ENCODE assay signal across 1 cellular context in the genomic region with DNA sequence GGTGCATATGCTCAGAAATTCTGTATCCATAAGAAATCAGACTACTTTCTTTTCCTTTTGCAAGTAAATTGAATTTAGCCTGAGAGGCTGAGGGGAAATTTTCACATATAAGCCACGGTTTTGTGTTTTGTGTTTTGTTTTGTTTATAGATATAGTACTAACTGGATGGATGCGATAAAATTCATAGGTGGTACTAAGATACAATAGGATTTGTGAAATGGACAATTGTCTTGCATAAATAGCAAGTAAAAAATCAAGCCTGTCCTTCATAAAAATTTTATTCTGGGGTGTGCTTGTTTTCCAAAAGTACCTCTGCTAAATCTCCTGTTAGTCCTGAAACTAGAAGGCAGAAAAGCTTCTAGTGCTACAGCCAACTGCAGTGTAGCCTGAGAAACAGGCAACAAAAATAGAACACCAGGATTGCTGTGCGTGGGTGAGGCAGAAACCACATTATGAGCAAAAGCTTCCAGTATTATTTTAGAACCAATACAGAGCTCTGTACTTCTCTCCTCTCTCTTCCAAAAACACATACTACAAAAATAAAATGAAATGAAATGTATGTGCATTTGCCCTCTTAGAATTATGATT.
A peak's percentile ranks its signal among the peaks of the same experiment; 100 is the strongest.
TF ChIP-seq lines count a peak whose summit lies in the region.

No MANE protein-coding gene starts in this region.

TF ChIP-seq in GM12878, 131 proteins besides CTCF, POLR2A, EP300 and RAD21:
- TF ChIP-seq SMAD1 (IDR thresholded peaks at IDR 0.05; ENCODE audit: low read depth, partially characterized antibody), result no peak
- TF ChIP-seq CREM (IDR thresholded peaks at IDR 0.05; ENCODE audit: low read depth), result no peak
- TF ChIP-seq HCFC1 (IDR thresholded peaks at IDR 0.05; ENCODE audit: low read length), result no peak
- no peak for TF ChIP-seq IRF4 (IDR thresholded peaks at IDR 0.05; ENCODE audit: low read depth, low read length)
- TF ChIP-seq, protein P1, sequence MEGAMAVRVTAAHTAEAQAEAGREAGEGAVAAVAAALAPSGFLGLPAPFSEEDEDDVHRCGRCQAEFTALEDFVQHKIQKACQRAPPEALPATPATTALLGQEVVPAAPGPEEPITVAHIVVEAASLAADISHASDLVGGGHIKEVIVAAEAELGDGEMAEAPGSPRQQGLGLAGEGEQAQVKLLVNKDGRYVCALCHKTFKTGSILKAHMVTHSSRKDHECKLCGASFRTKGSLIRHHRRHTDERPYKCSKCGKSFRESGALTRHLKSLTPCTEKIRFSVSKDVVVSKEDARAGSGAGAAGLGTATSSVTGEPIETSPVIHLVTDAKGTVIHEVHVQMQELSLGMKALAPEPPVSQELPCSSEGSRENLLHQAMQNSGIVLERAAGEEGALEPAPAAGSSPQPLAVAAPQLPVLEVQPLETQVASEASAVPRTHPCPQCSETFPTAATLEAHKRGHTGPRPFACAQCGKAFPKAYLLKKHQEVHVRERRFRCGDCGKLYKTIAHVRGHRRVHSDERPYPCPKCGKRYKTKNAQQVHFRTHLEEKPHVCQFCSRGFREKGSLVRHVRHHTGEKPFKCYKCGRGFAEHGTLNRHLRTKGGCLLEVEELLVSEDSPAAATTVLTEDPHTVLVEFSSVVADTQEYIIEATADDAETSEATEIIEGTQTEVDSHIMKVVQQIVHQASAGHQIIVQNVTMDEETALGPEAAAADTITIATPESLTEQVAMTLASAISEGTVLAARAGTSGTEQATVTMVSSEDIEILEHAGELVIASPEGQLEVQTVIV (IDR thresholded peaks at IDR 0.05; ENCODE audit: borderline replicate concordance, partially characterized antibody), result no peak
- no peak for TF ChIP-seq HDAC2 (IDR thresholded peaks at IDR 0.05)
- no peak for TF ChIP-seq RBBP5 (conservative IDR thresholded peaks at IDR 0.05)
- TF ChIP-seq SP1 (IDR thresholded peaks at IDR 0.05; ENCODE audit: low read depth, low read length), result no peak
- no peak for TF ChIP-seq SIN3A (IDR thresholded peaks at IDR 0.05; ENCODE audit: low read depth, low read length)
- no peak for TF ChIP-seq RB1 (IDR thresholded peaks at IDR 0.05; ENCODE audit: borderline replicate concordance)
- TF ChIP-seq ZSCAN29 (IDR thresholded peaks at IDR 0.05), result no peak
- peak in 1 of 2 experiments; percentile 81; a peak in 2 of 3 replicates for TF ChIP-seq EGR1 (IDR thresholded peaks at IDR 0.05; ENCODE audit: borderline replicate concordance in 1 of 2, low read depth in 2 of 2, low read length in 2 of 2)
- no peak for TF ChIP-seq ZNF384 (IDR thresholded peaks at IDR 0.05; ENCODE audit: borderline replicate concordance, low read depth, low read length)
- no peak for TF ChIP-seq TCF12 (IDR thresholded peaks at IDR 0.05; ENCODE audit: low read depth, low read length)
- no peak for TF ChIP-seq SMAD5 (IDR thresholded peaks at IDR 0.05; ENCODE audit: low read depth)
- no peak for TF ChIP-seq FOXM1 (IDR thresholded peaks at IDR 0.05; ENCODE audit: low read depth, low read length)
- TF ChIP-seq TCF7 (IDR thresholded peaks at IDR 0.05; ENCODE audit: borderline replicate concordance), result no peak
- TF ChIP-seq RCOR1 (conservative IDR thresholded peaks at IDR 0.05; ENCODE audit: low read depth, low read length), result no peak
- no peak for TF ChIP-seq SREBF1 (IDR thresholded peaks at IDR 0.05; ENCODE audit: low read length)
- TF ChIP-seq TARDBP (IDR thresholded peaks at IDR 0.05; ENCODE audit: borderline replicate concordance), result no peak
- peak; percentile 85 for TF ChIP-seq MEF2A (IDR thresholded peaks at IDR 0.05; ENCODE audit: insufficient read depth, low read depth, low read length)
- TF ChIP-seq ZZZ3 (IDR thresholded peaks at IDR 0.05; ENCODE audit: control insufficient read depth, insufficient read length, low read depth), result no peak
- TF ChIP-seq, protein P2, sequence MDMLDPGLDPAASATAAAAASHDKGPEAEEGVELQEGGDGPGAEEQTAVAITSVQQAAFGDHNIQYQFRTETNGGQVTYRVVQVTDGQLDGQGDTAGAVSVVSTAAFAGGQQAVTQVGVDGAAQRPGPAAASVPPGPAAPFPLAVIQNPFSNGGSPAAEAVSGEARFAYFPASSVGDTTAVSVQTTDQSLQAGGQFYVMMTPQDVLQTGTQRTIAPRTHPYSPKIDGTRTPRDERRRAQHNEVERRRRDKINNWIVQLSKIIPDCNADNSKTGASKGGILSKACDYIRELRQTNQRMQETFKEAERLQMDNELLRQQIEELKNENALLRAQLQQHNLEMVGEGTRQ (IDR thresholded peaks at IDR 0.05; ENCODE audit: borderline replicate concordance, low read depth, low read length), result no peak
- no peak for TF ChIP-seq BMI1 (IDR thresholded peaks at IDR 0.05; ENCODE audit: borderline replicate concordance)
- TF ChIP-seq POLR2AphosphoS2 (IDR thresholded peaks at IDR 0.05; ENCODE audit: low read depth, low read length), result no peak
- no peak for TF ChIP-seq NR2F1 (conservative IDR thresholded peaks at IDR 0.05)
- no peak for TF ChIP-seq POLR2AphosphoS5 (IDR thresholded peaks at IDR 0.05; ENCODE audit: low read length)
- TF ChIP-seq CHD1 (IDR thresholded peaks at IDR 0.05; ENCODE audit: low read depth, low read length), result no peak
- TF ChIP-seq, protein P3, sequence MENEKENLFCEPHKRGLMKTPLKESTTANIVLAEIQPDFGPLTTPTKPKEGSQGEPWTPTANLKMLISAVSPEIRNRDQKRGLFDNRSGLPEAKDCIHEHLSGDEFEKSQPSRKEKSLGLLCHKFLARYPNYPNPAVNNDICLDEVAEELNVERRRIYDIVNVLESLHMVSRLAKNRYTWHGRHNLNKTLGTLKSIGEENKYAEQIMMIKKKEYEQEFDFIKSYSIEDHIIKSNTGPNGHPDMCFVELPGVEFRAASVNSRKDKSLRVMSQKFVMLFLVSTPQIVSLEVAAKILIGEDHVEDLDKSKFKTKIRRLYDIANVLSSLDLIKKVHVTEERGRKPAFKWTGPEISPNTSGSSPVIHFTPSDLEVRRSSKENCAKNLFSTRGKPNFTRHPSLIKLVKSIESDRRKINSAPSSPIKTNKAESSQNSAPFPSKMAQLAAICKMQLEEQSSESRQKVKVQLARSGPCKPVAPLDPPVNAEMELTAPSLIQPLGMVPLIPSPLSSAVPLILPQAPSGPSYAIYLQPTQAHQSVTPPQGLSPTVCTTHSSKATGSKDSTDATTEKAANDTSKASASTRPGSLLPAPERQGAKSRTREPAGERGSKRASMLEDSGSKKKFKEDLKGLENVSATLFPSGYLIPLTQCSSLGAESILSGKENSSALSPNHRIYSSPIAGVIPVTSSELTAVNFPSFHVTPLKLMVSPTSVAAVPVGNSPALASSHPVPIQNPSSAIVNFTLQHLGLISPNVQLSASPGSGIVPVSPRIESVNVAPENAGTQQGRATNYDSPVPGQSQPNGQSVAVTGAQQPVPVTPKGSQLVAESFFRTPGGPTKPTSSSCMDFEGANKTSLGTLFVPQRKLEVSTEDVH (IDR thresholded peaks at IDR 0.05; ENCODE audit: low read depth, partially characterized antibody), result no peak
- no peak for TF ChIP-seq BHLHE40 (IDR thresholded peaks at IDR 0.05; ENCODE audit: borderline replicate concordance in 1 of 2, low read depth in 2 of 2, low read length in 1 of 2)
- TF ChIP-seq SUZ12 (IDR thresholded peaks at IDR 0.05; ENCODE audit: unreplicated experiment), result no peak
- TF ChIP-seq CBFB (IDR thresholded peaks at IDR 0.05; ENCODE audit: low read depth), result 0 out of 2 replicates have a peak, but pooled peaks have one; percentile 39
- peak; percentile 83 for TF ChIP-seq RUNX3 (IDR thresholded peaks at IDR 0.05; ENCODE audit: low read length)
- TF ChIP-seq RFX5 (IDR thresholded peaks at IDR 0.05; ENCODE audit: low read depth, low read length), result no peak
- TF ChIP-seq ESRRA (IDR thresholded peaks at IDR 0.05; ENCODE audit: low read length), result no peak
- TF ChIP-seq NFXL1 (IDR thresholded peaks at IDR 0.05; ENCODE audit: borderline replicate concordance), result no peak
- no peak for TF ChIP-seq ZNF217 (IDR thresholded peaks at IDR 0.05)
- TF ChIP-seq, protein P4, sequence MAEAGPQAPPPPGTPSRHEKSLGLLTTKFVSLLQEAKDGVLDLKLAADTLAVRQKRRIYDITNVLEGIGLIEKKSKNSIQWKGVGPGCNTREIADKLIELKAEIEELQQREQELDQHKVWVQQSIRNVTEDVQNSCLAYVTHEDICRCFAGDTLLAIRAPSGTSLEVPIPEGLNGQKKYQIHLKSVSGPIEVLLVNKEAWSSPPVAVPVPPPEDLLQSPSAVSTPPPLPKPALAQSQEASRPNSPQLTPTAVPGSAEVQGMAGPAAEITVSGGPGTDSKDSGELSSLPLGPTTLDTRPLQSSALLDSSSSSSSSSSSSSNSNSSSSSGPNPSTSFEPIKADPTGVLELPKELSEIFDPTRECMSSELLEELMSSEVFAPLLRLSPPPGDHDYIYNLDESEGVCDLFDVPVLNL (IDR thresholded peaks at IDR 0.05; ENCODE audit: low read depth, low read length), result no peak
- no peak for TF ChIP-seq SIX5 (IDR thresholded peaks at IDR 0.05; ENCODE audit: low read depth, low read length, severe bottlenecking)
- TF ChIP-seq YY1 (IDR thresholded peaks at IDR 0.05; ENCODE audit: low read depth, low read length), result no peak
- TF ChIP-seq DPF2 (IDR thresholded peaks at IDR 0.05), result no peak
- no peak for TF ChIP-seq YBX1 (IDR thresholded peaks at IDR 0.05)
- TF ChIP-seq IKZF1 (conservative IDR thresholded peaks at IDR 0.05), result 0 out of 2 replicates have a peak, but pooled peaks have one; percentile 7
